Comparison of ENCODE assay signal across 2 cellular contexts in genomic region chr17:75941442-75941819, GRCh38.
TF ChIP-seq lines count a peak whose summit lies in the region.

No MANE protein-coding gene starts in this region.

TF ChIP-seq in SK-N-SH, 30 proteins besides CTCF, POLR2A, EP300 and RAD21 (continued from another document):
- TF ChIP-seq USF2 (IDR thresholded peaks at IDR 0.05; ENCODE audit: borderline replicate concordance, low read depth, low read length) (no peak), RXRA (IDR thresholded peaks at IDR 0.05; ENCODE audit: borderline replicate concordance, low read depth) (no peak), IRF3 (IDR thresholded peaks at IDR 0.05; ENCODE audit: low read depth, low read length) (no peak)

TF ChIP-seq in SK-N-SH treated with all-trans-retinoic acid at 6 μM for 48 hours, 23 proteins besides CTCF, POLR2A, EP300 and RAD21 (continued from another document):
- no peak for TF ChIP-seq CSRNP3 (CRISPR knock-in tag; IDR thresholded peaks at IDR 0.05)
- TF ChIP-seq BACH2 (CRISPR knock-in tag; IDR thresholded peaks at IDR 0.05; ENCODE audit: borderline replicate concordance), result no peak
- TF ChIP-seq ZNF70 (CRISPR knock-in tag; IDR thresholded peaks at IDR 0.05), result no peak
- no peak for TF ChIP-seq ZNF565 (CRISPR knock-in tag; conservative IDR thresholded peaks at IDR 0.05; ENCODE audit: low read depth)
- no peak for TF ChIP-seq ESRRG (CRISPR knock-in tag; IDR thresholded peaks at IDR 0.05)
